Comparison of ENCODE assay signal across 25 cellular contexts in the genomic region with DNA sequence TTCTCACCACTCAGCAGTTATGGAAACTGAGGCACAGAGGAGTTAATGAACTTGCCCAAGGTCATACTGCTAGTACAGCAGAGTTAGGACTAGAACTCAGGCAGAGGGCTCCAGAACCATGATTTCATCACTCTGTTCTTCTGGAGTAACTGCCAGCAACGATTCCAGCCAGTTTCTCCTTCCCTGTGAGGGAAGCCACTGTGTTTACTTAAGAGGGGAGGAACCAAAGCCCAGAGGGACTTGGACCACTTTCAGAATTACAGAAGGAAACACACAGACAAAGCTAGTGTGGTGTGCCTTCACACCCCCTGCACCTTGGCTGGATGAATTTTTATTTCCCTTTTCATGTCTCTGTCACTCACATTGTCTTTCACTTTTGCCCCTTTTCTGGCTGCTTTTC.
DNase-seq lines count a peak whose midpoint lies in the region; ATAC-seq and TF ChIP-seq lines count a peak whose summit lies in the region.
"Had no signal": no experiment of that assay in that cellular context is flagged by ENCODE, and none has a peak within 500 bp of the region (broad histone marks: within the 10 kb centered on the region; RNA-seq: fewer than 3 reads in every experiment).

No MANE protein-coding gene starts in this region.

- peaks cover 5 to 10% of the 10 kb centered on the region in 2 donors for H3K4me1 Mint-ChIP-seq in natural killer cell treated with Interleukin-12 subunit alpha and Interleukin-12 subunit beta and Interleukin-15 and Interleukin-18, amount 100 ng/mL, for 72 hours (ENCODE audit: low read depth in 2 of 2)
- H3K4me1 Mint-ChIP-seq: activated B cell treated with CpG ODN at 0.5 μM for 24 hours; activated naive CD8-positive, alpha-beta T cell treated with anti-CD3 and anti-CD28 coated beads, Interleukin-2, amount 10 ng/mL, durations not matched to agents 7 days and 5 days; IgD-negative memory B cell; memory B cell; naive thymus-derived CD8-positive, alpha-beta T cell had no signal

- peaks cover 4% of the 10 kb centered on the region for H3K36me3 Mint-ChIP-seq in natural killer cell treated with Interleukin-12 subunit alpha and Interleukin-12 subunit beta and Interleukin-15 and Interleukin-18, amount 100 ng/mL, for 72 hours

- no peaks in the 10 kb centered on the region for H3K9me3 Mint-ChIP-seq in natural killer cell treated with Interleukin-12 subunit alpha and Interleukin-12 subunit beta and Interleukin-15 and Interleukin-18, amount 100 ng/mL, for 72 hours

- H3K4me3 Mint-ChIP-seq in natural killer cell treated with Interleukin-12 subunit alpha and Interleukin-12 subunit beta and Interleukin-15 and Interleukin-18, amount 100 ng/mL, for 72 hours, result no peak overlapping the region
- H3K4me3 Mint-ChIP-seq: activated B cell treated with CpG ODN at 0.5 μM for 24 hours; activated naive CD8-positive, alpha-beta T cell treated with anti-CD3 and anti-CD28 coated beads, Interleukin-2, amount 10 ng/mL, durations not matched to agents 7 days and 5 days; IgD-negative memory B cell; memory B cell; naive thymus-derived CD8-positive, alpha-beta T cell had no signal

- ATAC-seq in left lobe of liver, result peak; percentile 66
- ATAC-seq in natural killer cell treated with Interleukin-12 subunit alpha and Interleukin-12 subunit beta and Interleukin-15 and Interleukin-18, amount 100 ng/mL, for 72 hours, result no peak
- ATAC-seq in HG02642 (IDR thresholded peaks at IDR 0.05; ENCODE audit: poor library complexity, unreplicated experiment), result no peak
- ATAC-seq in GM18505 (IDR thresholded peaks at IDR 0.05; ENCODE audit: unreplicated experiment), result no peak
- no peak for ATAC-seq in HG02798 (IDR thresholded peaks at IDR 0.05; ENCODE audit: poor library complexity, unreplicated experiment)
- ATAC-seq: naive thymus-derived CD8-positive, alpha-beta T cell had no signal

- no peak for TF ChIP-seq POLR2A in GM18505 (IDR thresholded peaks at IDR 0.05; ENCODE audit: borderline replicate concordance, extremely low read depth, insufficient read depth, insufficient read length)

- H3K27ac Mint-ChIP-seq in natural killer cell treated with Interleukin-12 subunit alpha and Interleukin-12 subunit beta and Interleukin-15 and Interleukin-18, amount 100 ng/mL, for 72 hours, result no peak overlapping the region
- H3K27ac Mint-ChIP-seq: activated B cell treated with CpG ODN at 0.5 μM for 24 hours; activated naive CD8-positive, alpha-beta T cell treated with anti-CD3 and anti-CD28 coated beads, Interleukin-2, amount 10 ng/mL, durations not matched to agents 7 days and 5 days; IgD-negative memory B cell; memory B cell; naive thymus-derived CD8-positive, alpha-beta T cell had no signal

- DNase-seq in AG08396 (ENCODE audit: low spot score), result peak; percentile 33
- DNase-seq in M059J (ENCODE audit: low read depth), result peak; percentile 49
- DNase-seq in fibroblast of gingiva (ENCODE audit: low read depth), result peak; percentile 57
- no peak for DNase-seq in left lobe of liver (ENCODE audit: low spot score)
- no peak for DNase-seq in natural killer cell treated with Interleukin-12 subunit alpha and Interleukin-12 subunit beta and Interleukin-15 and Interleukin-18, amount 100 ng/mL, for 72 hours (ENCODE audit: low spot score)
- DNase-seq: activated B cell treated with CpG ODN at 0.5 μM for 24 hours; activated CD4-positive, alpha-beta T cell treated with anti-CD3 and anti-CD28 coated beads, Interleukin-2, amount 50 U/mL, for 4 hours; activated CD8-positive, alpha-beta memory T cell treated with anti-CD3 and anti-CD28 coated beads, Interleukin-2, amount 50 U/mL, for 48 hours; activated naive CD8-positive, alpha-beta T cell treated with anti-CD3 and anti-CD28 coated beads, Interleukin-2, amount 10 ng/mL, durations not matched to agents 7 days and 5 days; brain microvascular endothelial cell; COR-L47; DMS79 treated with DMSO at 0.1 percent for 48 hours; hypothalamus; MM.1S; naive thymus-derived CD8-positive, alpha-beta T cell; NCI-H1436 treated with DMSO at 0.1 percent for 48 hours; NCI-H510A treated with DMSO at 0.1 percent for 48 hours; stimulated activated CD8-positive, alpha-beta memory T cell treated with anti-CD3 and anti-CD28 coated beads, Interleukin-4, amount 100 ng/mL, for 48 hours; T-helper 9 cell; upper lobe of left lung had no signal

- peaks cover 2 to 4% of the 10 kb centered on the region in 2 donors for H3K27me3 Mint-ChIP-seq in natural killer cell treated with Interleukin-12 subunit alpha and Interleukin-12 subunit beta and Interleukin-15 and Interleukin-18, amount 100 ng/mL, for 72 hours

Comparison
In these comparisons a context has a peak if more than half of its experiments do, and no peak if none do; other contexts are left out.
1. DNase-seq: peak in AG08396 (single experiment), M059J (single experiment) and fibroblast of gingiva (single experiment); none in left lobe of liver (single experiment) and natural killer cell treated with Interleukin-12 subunit alpha and Interleukin-12 subunit beta and Interleukin-15 and Interleukin-18, amount 100 ng/mL, for 72 hours (single experiment).